ENCODE assay signal across 1 cellular context in genomic region chr2:127414855-127415592, GRCh38.
TF ChIP-seq lines count a peak whose summit lies in the region.

No MANE protein-coding gene starts in this region.

TF ChIP-seq in HepG2, 621 proteins besides CTCF, POLR2A, EP300 and RAD21 (continued from another document and continues in another):
- TF ChIP-seq ZNF710 (CRISPR knock-in tag; IDR thresholded peaks at IDR 0.05; ENCODE audit: borderline replicate concordance) = peak; percentile 41; the same call in 1 of the 2 replicates
- no peak for TF ChIP-seq PRDM15 (CRISPR knock-in tag; IDR thresholded peaks at IDR 0.05)
- no peak for TF ChIP-seq ATF1 (CRISPR knock-in tag; IDR thresholded peaks at IDR 0.05)
- 0 out of 2 replicates have a peak, but pooled peaks have one; percentile 22 for TF ChIP-seq NFYC (CRISPR knock-in tag; IDR thresholded peaks at IDR 0.05)
- peak; percentile 59; the same call in 1 of the 2 replicates for TF ChIP-seq ZNF331 (CRISPR knock-in tag; IDR thresholded peaks at IDR 0.05)
- TF ChIP-seq ZNF20 (CRISPR knock-in tag; IDR thresholded peaks at IDR 0.05) = no peak
- TF ChIP-seq, protein P1, sequence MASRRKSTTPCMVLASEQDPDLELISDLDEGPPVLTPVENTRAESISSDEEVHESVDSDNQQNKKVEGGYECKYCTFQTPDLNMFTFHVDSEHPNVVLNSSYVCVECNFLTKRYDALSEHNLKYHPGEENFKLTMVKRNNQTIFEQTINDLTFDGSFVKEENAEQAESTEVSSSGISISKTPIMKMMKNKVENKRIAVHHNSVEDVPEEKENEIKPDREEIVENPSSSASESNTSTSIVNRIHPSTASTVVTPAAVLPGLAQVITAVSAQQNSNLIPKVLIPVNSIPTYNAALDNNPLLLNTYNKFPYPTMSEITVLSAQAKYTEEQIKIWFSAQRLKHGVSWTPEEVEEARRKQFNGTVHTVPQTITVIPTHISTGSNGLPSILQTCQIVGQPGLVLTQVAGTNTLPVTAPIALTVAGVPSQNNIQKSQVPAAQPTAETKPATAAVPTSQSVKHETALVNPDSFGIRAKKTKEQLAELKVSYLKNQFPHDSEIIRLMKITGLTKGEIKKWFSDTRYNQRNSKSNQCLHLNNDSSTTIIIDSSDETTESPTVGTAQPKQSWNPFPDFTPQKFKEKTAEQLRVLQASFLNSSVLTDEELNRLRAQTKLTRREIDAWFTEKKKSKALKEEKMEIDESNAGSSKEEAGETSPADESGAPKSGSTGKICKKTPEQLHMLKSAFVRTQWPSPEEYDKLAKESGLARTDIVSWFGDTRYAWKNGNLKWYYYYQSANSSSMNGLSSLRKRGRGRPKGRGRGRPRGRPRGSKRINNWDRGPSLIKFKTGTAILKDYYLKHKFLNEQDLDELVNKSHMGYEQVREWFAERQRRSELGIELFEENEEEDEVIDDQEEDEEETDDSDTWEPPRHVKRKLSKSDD (CRISPR knock-in tag; IDR thresholded peaks at IDR 0.05; ENCODE audit: low read depth) = peak; percentile 51; the same call in 1 of the 2 replicates
- no peak for TF ChIP-seq ATF7 (IDR thresholded peaks at IDR 0.05)
- TF ChIP-seq ATF7 (CRISPR knock-in tag; IDR thresholded peaks at IDR 0.05) = no peak
- TF ChIP-seq YEATS4 (CRISPR knock-in tag; IDR thresholded peaks at IDR 0.05; ENCODE audit: borderline replicate concordance) = no peak; the same call in 1 of the 2 replicates
- TF ChIP-seq ZNF747 (CRISPR knock-in tag; IDR thresholded peaks at IDR 0.05; ENCODE audit: borderline replicate concordance) = peak; percentile 70; the same call in 1 of the 2 replicates
- TF ChIP-seq MEIS2 (CRISPR knock-in tag; IDR thresholded peaks at IDR 0.05) = no peak
- TF ChIP-seq SRY (CRISPR knock-in tag; IDR thresholded peaks at IDR 0.05) = 0 out of 2 replicates have a peak, but pooled peaks have one; percentile 32
- TF ChIP-seq, protein P2, sequence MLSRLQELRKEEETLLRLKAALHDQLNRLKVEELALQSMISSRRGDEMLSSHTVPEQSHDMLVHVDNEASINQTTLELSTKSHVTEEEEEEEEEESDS (CRISPR knock-in tag; IDR thresholded peaks at IDR 0.05; ENCODE audit: borderline replicate concordance) = no peak
- TF ChIP-seq RORA (CRISPR knock-in tag; IDR thresholded peaks at IDR 0.05) = no peak
- peak; percentile 71 for TF ChIP-seq SP5 (CRISPR knock-in tag; IDR thresholded peaks at IDR 0.05; ENCODE audit: borderline replicate concordance, low read depth)
- TF ChIP-seq NAIF1 (CRISPR knock-in tag; IDR thresholded peaks at IDR 0.05; ENCODE audit: borderline replicate concordance) = no peak
- TF ChIP-seq, protein P3, sequence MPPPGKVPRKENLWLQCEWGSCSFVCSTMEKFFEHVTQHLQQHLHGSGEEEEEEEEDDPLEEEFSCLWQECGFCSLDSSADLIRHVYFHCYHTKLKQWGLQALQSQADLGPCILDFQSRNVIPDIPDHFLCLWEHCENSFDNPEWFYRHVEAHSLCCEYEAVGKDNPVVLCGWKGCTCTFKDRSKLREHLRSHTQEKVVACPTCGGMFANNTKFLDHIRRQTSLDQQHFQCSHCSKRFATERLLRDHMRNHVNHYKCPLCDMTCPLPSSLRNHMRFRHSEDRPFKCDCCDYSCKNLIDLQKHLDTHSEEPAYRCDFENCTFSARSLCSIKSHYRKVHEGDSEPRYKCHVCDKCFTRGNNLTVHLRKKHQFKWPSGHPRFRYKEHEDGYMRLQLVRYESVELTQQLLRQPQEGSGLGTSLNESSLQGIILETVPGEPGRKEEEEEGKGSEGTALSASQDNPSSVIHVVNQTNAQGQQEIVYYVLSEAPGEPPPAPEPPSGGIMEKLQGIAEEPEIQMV (CRISPR knock-in tag; IDR thresholded peaks at IDR 0.05; ENCODE audit: low read depth) = no peak
- TF ChIP-seq ATF3 (CRISPR knock-in tag; IDR thresholded peaks at IDR 0.05) = peak; percentile 40; the same call in 1 of the 2 replicates
- TF ChIP-seq FLYWCH1 (CRISPR knock-in tag; IDR thresholded peaks at IDR 0.05) = no peak
- no peak for TF ChIP-seq ZNF678 (CRISPR knock-in tag; IDR thresholded peaks at IDR 0.05)
- no peak for TF ChIP-seq NR0B2 (CRISPR knock-in tag; IDR thresholded peaks at IDR 0.05)
- TF ChIP-seq POLR2AphosphoS5 (IDR thresholded peaks at IDR 0.05; ENCODE audit: low read depth, low read length) = no peak
- TF ChIP-seq, protein P4, sequence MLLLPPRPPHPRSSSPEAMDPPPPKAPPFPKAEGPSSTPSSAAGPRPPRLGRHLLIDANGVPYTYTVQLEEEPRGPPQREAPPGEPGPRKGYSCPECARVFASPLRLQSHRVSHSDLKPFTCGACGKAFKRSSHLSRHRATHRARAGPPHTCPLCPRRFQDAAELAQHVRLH (CRISPR knock-in tag; IDR thresholded peaks at IDR 0.05; ENCODE audit: borderline replicate concordance, low read depth) = peak; percentile 71; the same call in 1 of the 2 replicates
- no peak for TF ChIP-seq RAD51 (IDR thresholded peaks at IDR 0.05; ENCODE audit: borderline replicate concordance)
- TF ChIP-seq PREB (CRISPR knock-in tag; IDR thresholded peaks at IDR 0.05) = no peak
- TF ChIP-seq ZNF350 (CRISPR knock-in tag; IDR thresholded peaks at IDR 0.05; ENCODE audit: borderline replicate concordance, low read depth) = no peak
- 0 out of 2 replicates have a peak, but pooled peaks have one; percentile 40 for TF ChIP-seq ZNF777 (CRISPR knock-in tag; IDR thresholded peaks at IDR 0.05)
- TF ChIP-seq, protein P5, sequence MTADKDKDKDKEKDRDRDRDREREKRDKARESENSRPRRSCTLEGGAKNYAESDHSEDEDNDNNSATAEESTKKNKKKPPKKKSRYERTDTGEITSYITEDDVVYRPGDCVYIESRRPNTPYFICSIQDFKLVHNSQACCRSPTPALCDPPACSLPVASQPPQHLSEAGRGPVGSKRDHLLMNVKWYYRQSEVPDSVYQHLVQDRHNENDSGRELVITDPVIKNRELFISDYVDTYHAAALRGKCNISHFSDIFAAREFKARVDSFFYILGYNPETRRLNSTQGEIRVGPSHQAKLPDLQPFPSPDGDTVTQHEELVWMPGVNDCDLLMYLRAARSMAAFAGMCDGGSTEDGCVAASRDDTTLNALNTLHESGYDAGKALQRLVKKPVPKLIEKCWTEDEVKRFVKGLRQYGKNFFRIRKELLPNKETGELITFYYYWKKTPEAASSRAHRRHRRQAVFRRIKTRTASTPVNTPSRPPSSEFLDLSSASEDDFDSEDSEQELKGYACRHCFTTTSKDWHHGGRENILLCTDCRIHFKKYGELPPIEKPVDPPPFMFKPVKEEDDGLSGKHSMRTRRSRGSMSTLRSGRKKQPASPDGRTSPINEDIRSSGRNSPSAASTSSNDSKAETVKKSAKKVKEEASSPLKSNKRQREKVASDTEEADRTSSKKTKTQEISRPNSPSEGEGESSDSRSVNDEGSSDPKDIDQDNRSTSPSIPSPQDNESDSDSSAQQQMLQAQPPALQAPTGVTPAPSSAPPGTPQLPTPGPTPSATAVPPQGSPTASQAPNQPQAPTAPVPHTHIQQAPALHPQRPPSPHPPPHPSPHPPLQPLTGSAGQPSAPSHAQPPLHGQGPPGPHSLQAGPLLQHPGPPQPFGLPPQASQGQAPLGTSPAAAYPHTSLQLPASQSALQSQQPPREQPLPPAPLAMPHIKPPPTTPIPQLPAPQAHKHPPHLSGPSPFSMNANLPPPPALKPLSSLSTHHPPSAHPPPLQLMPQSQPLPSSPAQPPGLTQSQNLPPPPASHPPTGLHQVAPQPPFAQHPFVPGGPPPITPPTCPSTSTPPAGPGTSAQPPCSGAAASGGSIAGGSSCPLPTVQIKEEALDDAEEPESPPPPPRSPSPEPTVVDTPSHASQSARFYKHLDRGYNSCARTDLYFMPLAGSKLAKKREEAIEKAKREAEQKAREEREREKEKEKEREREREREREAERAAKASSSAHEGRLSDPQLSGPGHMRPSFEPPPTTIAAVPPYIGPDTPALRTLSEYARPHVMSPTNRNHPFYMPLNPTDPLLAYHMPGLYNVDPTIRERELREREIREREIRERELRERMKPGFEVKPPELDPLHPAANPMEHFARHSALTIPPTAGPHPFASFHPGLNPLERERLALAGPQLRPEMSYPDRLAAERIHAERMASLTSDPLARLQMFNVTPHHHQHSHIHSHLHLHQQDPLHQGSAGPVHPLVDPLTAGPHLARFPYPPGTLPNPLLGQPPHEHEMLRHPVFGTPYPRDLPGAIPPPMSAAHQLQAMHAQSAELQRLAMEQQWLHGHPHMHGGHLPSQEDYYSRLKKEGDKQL (CRISPR knock-in tag; IDR thresholded peaks at IDR 0.05; ENCODE audit: low read depth) = no peak
- TF ChIP-seq ZNF451 (CRISPR knock-in tag; IDR thresholded peaks at IDR 0.05) = no peak
- TF ChIP-seq, protein P6, sequence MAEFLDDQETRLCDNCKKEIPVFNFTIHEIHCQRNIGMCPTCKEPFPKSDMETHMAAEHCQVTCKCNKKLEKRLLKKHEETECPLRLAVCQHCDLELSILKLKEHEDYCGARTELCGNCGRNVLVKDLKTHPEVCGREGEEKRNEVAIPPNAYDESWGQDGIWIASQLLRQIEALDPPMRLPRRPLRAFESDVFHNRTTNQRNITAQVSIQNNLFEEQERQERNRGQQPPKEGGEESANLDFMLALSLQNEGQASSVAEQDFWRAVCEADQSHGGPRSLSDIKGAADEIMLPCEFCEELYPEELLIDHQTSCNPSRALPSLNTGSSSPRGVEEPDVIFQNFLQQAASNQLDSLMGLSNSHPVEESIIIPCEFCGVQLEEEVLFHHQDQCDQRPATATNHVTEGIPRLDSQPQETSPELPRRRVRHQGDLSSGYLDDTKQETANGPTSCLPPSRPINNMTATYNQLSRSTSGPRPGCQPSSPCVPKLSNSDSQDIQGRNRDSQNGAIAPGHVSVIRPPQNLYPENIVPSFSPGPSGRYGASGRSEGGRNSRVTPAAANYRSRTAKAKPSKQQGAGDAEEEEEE (CRISPR knock-in tag; IDR thresholded peaks at IDR 0.05; ENCODE audit: borderline replicate concordance) = no peak
- TF ChIP-seq MXD1 (CRISPR knock-in tag; IDR thresholded peaks at IDR 0.05) = no peak
- TF ChIP-seq FOSL1 (CRISPR knock-in tag; IDR thresholded peaks at IDR 0.05; ENCODE audit: borderline replicate concordance) = no peak
- TF ChIP-seq TP53 (CRISPR knock-in tag; conservative IDR thresholded peaks at IDR 0.05) = no peak
